Comparison of ENCODE assay signal across 20 cellular contexts in the genomic region with DNA sequence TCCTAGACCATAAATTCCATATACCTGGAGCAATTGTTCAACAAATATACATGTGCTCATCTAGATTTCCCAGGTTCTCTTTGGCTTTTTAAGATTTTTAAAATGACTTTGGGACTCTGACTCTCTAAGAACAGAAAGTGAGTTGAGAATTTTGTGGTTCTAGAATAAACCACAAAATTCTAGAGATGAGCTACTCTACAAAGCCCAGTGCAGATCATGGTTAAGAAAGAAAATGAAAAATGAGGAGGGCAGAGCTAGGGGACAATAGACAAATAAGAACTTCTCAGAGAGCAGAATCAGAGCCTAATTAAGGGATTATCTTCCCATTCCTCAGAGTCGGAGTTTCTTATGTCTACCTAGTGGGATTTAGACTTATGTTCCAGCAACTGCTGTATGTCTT.
"Had no signal": no experiment of that assay in that cellular context is flagged by ENCODE, and none has a peak within 500 bp of the region (broad histone marks: within the 10 kb centered on the region; RNA-seq: fewer than 3 reads in every experiment).

No MANE protein-coding gene starts in this region.

- ATAC-seq: foreskin keratinocyte; gastroesophageal sphincter; heart left ventricle; left cardiac atrium; left lung; naive thymus-derived CD4-positive, alpha-beta T cell; right cardiac atrium; stimulated activated memory B cell treated with anti-CD40 and anti-IgM and Interleukin-4, amounts not matched to agents 10 μg/mL and 1 μg/mL and 100 μg/mL, for 72 hours; stimulated activated naive CD8-positive, alpha-beta T cell treated with anti-CD3 and anti-CD28 coated beads, Interleukin-15, Interleukin-2, amounts not matched to agents 100 U/mL and 50 U/mL, for 24 hours had no signal

- DNase-seq: colonic mucosa; effector CD8-positive, alpha-beta T cell; endodermal cell; foreskin keratinocyte; heart left ventricle; left cardiac atrium; left lung; mammary epithelial cell; mesendoderm; midbrain; naive thymus-derived CD4-positive, alpha-beta T cell; right cardiac atrium; sigmoid colon; stimulated activated CD4-positive, alpha-beta T cell treated with anti-CD3 and anti-CD28 coated beads, Interleukin-4, amount 100 ng/mL, for 4 hours; stimulated activated naive CD8-positive, alpha-beta T cell treated with anti-CD3 and anti-CD28 coated beads, Interleukin-15, Interleukin-2, amounts not matched to agents 100 U/mL and 50 U/mL, for 24 hours; substantia nigra; testis; tibial artery had no signal
